Comparison of ENCODE assay signal across 13 cellular contexts in genomic region chr18:61605376-61606067, GRCh38.
A peak's percentile ranks its signal among the peaks of the same experiment; 100 is the strongest.
DNase-seq lines count a peak whose midpoint lies in the region; ATAC-seq and TF ChIP-seq lines count a peak whose summit lies in the region.
"Had no signal": no experiment of that assay in that cellular context is flagged by ENCODE, and none has a peak within 500 bp of the region (broad histone marks: within the 10 kb centered on the region; RNA-seq: fewer than 3 reads in every experiment).

No MANE protein-coding gene starts in this region.

- TF ChIP-seq CTCF in endodermal cell (conservative IDR thresholded peaks at IDR 0.05) (no peak), uterus (IDR thresholded peaks at IDR 0.05) (no peak), Calu3 (IDR thresholded peaks at IDR 0.05; ENCODE audit: unreplicated experiment) (no peak), OCI-LY7 (conservative IDR thresholded peaks at IDR 0.05; ENCODE audit: low read length) (no peak)

- H4K91ac ChIP-seq in mesenchymal stem cell (ENCODE audit: low read length), result no peak overlapping the region

- H3K18ac ChIP-seq in mesenchymal stem cell (ENCODE audit: low read depth in 1 of 2, low read length in 2 of 2), result peak overlapping the region in 1 of 2 experiments; percentile 97

- H2AFZ ChIP-seq in mesenchymal stem cell (ENCODE audit: low read depth, low read length) (no peak overlapping the region), OCI-LY7 (ENCODE audit: low read length) (no peak overlapping the region)

- DNase-seq in Right ventricle myocardium superior (no peak), cardiac septum (ENCODE audit: low spot score) (no peak), endodermal cell (no peak), mesenchymal stem cell (no peak), uterus (no peak), Calu3 (no peak), OCI-LY7 (ENCODE audit: low spot score) (no peak)
- DNase-seq: ACHN, NCI-H1436, sigmoid colon, T-helper 2 cell had no signal

- ATAC-seq in Right ventricle myocardium superior (ENCODE audit: poor library complexity) (peak; percentile 2), HG03280 (IDR thresholded peaks at IDR 0.05; ENCODE audit: unreplicated experiment) (no peak)
- ATAC-seq: mucosa of descending colon had no signal

- no peak overlapping the region for H3K23ac ChIP-seq in mesenchymal stem cell (ENCODE audit: low read length in 2 of 2)

- H3K4me1 ChIP-seq in endodermal cell (ENCODE audit: control insufficient read depth, insufficient read depth, low read length) (peaks cover 3% of the 10 kb centered on the region), mesenchymal stem cell (ENCODE audit: control insufficient read depth, insufficient read depth, low read depth, low read length) (peaks cover 3% of the 10 kb centered on the region), uterus (no peaks in the 10 kb centered on the region), OCI-LY7 (ENCODE audit: insufficient read depth, low read length, poor library complexity, severe bottlenecking) (no peaks in the 10 kb centered on the region)

- H3K9me3 Mint-ChIP-seq in endodermal cell (peaks cover 15% of the 10 kb centered on the region), Calu3 (ENCODE audit: low read depth, unreplicated experiment) (peaks cover 6% of the 10 kb centered on the region)

- no peak overlapping the region for H4K8ac ChIP-seq in mesenchymal stem cell (ENCODE audit: low read length)

- H3K4me3 ChIP-seq in endodermal cell (ENCODE audit: low read length) (peak overlapping the region; percentile 78), mesenchymal stem cell (ENCODE audit: insufficient read depth in 1 of 2, low read depth in 1 of 2, low read length in 2 of 2) (peak overlapping the region in 1 of 2 experiments; percentile 76), uterus (no peak overlapping the region), OCI-LY7 (ENCODE audit: low read depth, low read length, poor library complexity, severe bottlenecking) (no peak overlapping the region)
- H3K4me3 ChIP-seq: mucosa of descending colon had no signal

- H2BK12ac ChIP-seq in mesenchymal stem cell (ENCODE audit: low read length in 2 of 2), result no peak overlapping the region

- H3K79me2 ChIP-seq in OCI-LY7 (ENCODE audit: insufficient read depth, low read depth, low read length), result no peaks in the 10 kb centered on the region

- no peak overlapping the region for H2BK120ac ChIP-seq in mesenchymal stem cell (ENCODE audit: low read depth, low read length)

- no peak overlapping the region for H3K27ac ChIP-seq in endodermal cell (ENCODE audit: low read depth, low read length)
- peak overlapping the region; percentile 82 for H3K27ac ChIP-seq in mesenchymal stem cell (ENCODE audit: low read length, poor library complexity, severe bottlenecking)
- H3K27ac ChIP-seq in uterus, result peak overlapping the region; percentile 52 to 77
- H3K27ac ChIP-seq in OCI-LY7 (ENCODE audit: low read depth, low read length, poor library complexity, severe bottlenecking), result no peak overlapping the region

- H3K79me1 ChIP-seq in mesenchymal stem cell (replicated peaks; ENCODE audit: low read length, poor library complexity, severe bottlenecking), result peaks cover 10% of the 10 kb centered on the region

- no TSS peak for BruUV-seq in Calu3 (replicated peaks; lab: Mats Ljungman, UMichigan)
- BruUV-seq in OCI-LY7 (replicated peaks; lab: Mats Ljungman, UMichigan), result no TSS peak

- peaks cover 21% of the 10 kb centered on the region for H3K4me1 Mint-ChIP-seq in endodermal cell
- peaks cover 9% of the 10 kb centered on the region for H3K4me1 Mint-ChIP-seq in Calu3 (ENCODE audit: low read depth, unreplicated experiment)

- no peak overlapping the region for H2AK5ac ChIP-seq in mesenchymal stem cell (ENCODE audit: low read length, severe bottlenecking)

- H3K36me3 ChIP-seq in endodermal cell (ENCODE audit: control insufficient read depth, insufficient read depth, low read length) (no peaks in the 10 kb centered on the region), mesenchymal stem cell (ENCODE audit: control insufficient read depth in 1 of 2, insufficient read depth in 2 of 2, low read depth in 1 of 2, low read length in 2 of 2) (no peaks in the 10 kb centered on the region), uterus (no peaks in the 10 kb centered on the region), OCI-LY7 (ENCODE audit: insufficient read depth, low read length) (no peaks in the 10 kb centered on the region)
- H3K36me3 ChIP-seq: sigmoid colon had no signal

- H3K27me3 ChIP-seq in endodermal cell (ENCODE audit: control insufficient read depth, insufficient read depth, low read length, poor library complexity, severe bottlenecking), result no peaks in the 10 kb centered on the region
- no peaks in the 10 kb centered on the region for H3K27me3 ChIP-seq in mesenchymal stem cell (ENCODE audit: control insufficient read depth in 1 of 2, insufficient read depth in 1 of 2, low read length in 2 of 2)
- no peaks in the 10 kb centered on the region for H3K27me3 ChIP-seq in uterus
- H3K27me3 ChIP-seq: sigmoid colon had no signal

- H3K4me3 Mint-ChIP-seq in endodermal cell (peak overlapping the region; percentile 54), Calu3 (ENCODE audit: low read depth, unreplicated experiment) (no peak overlapping the region)

- H3K36me3 Mint-ChIP-seq in endodermal cell (ENCODE audit: low read depth), result peaks cover 5% of the 10 kb centered on the region
- H3K36me3 Mint-ChIP-seq in Calu3 (ENCODE audit: insufficient read depth, unreplicated experiment), result no peaks in the 10 kb centered on the region

- H3K14ac ChIP-seq in mesenchymal stem cell (ENCODE audit: low read length in 2 of 2), result no peak overlapping the region

- no peak overlapping the region for H3K4ac ChIP-seq in mesenchymal stem cell (ENCODE audit: low read depth in 1 of 2, low read length in 2 of 2)

- no peaks in the 10 kb centered on the region for H4K20me1 ChIP-seq in OCI-LY7 (ENCODE audit: insufficient read depth, low read length)

- no peak for TF ChIP-seq POLR2A in uterus (IDR thresholded peaks at IDR 0.05)

- no peak overlapping the region for H2BK15ac ChIP-seq in mesenchymal stem cell (ENCODE audit: low read depth, poor library complexity, severe bottlenecking)

- peak overlapping the region; percentile 91 for H2BK5ac ChIP-seq in mesenchymal stem cell (ENCODE audit: low read depth, low read length, poor library complexity, severe bottlenecking)

- 56% methylated on average over 3 of the region's 3 CpGs; no CpG with 5 or more reads in 1 of the 2 experiments for WGBS in endodermal cell (ENCODE audit: insufficient coverage in 1 of 2, insufficient read length in 1 of 2), 2 experiments
- no CpG with 5 or more reads among the region's 3 CpGs for WGBS in mesenchymal stem cell

- H3K9me2 ChIP-seq in OCI-LY7 (ENCODE audit: insufficient read depth, low read length), result no peaks in the 10 kb centered on the region

- H3K9ac ChIP-seq in endodermal cell (ENCODE audit: extremely low read depth, low read length, poor library complexity, severe bottlenecking), result peak overlapping the region; percentile 56
- H3K9ac ChIP-seq in mesenchymal stem cell (ENCODE audit: low read length), result peak overlapping the region; percentile 68

- intact Hi-C loops in Right ventricle myocardium superior (cut with DNase I), result no loop called here
- intact Hi-C loops in cardiac septum (cut with DNase I), result no loop called here
- intact Hi-C loops in uterus (cut with DNase I; ENCODE audit: low total_unique reads), result no loop called here
- intact Hi-C loops in Calu3 (cut with micrococcal nuclease; ENCODE audit: unreplicated experiment), result loop anchor here (2.0 kb wide), 1 partner anchor 45 kb away; no protein-coding TSS in a partner anchor
- intact Hi-C loops in OCI-LY7 (cut with micrococcal nuclease; ENCODE audit: unreplicated experiment), result no loop called here

- H3K4me2 ChIP-seq in mesenchymal stem cell (ENCODE audit: low read length, poor library complexity, severe bottlenecking), result peak overlapping the region; percentile 91
- no peak overlapping the region for H3K4me2 ChIP-seq in OCI-LY7 (ENCODE audit: low read length)

- H3K9me3 ChIP-seq in endodermal cell (ENCODE audit: control insufficient read depth, low read length) (peaks cover 20% of the 10 kb centered on the region), mesenchymal stem cell (ENCODE audit: control insufficient read depth, low read length) (no peaks in the 10 kb centered on the region), uterus (no peaks in the 10 kb centered on the region), OCI-LY7 (ENCODE audit: low read length) (no peaks in the 10 kb centered on the region)
- H3K9me3 ChIP-seq: mucosa of descending colon, sigmoid colon had no signal

- H3K27me3 Mint-ChIP-seq in endodermal cell (ENCODE audit: insufficient read depth) (no peaks in the 10 kb centered on the region), Calu3 (ENCODE audit: unreplicated experiment) (no peaks in the 10 kb centered on the region)

- H3K27ac Mint-ChIP-seq in endodermal cell, result peak overlapping the region; percentile 94
- no peak overlapping the region for H3K27ac Mint-ChIP-seq in Calu3 (ENCODE audit: unreplicated experiment)

- POLR2A ChIA-PET in OCI-LY7 (lab: Charles Lee), result interaction anchor here (0.7 kb wide), 1 partner anchor 162 kb away, joined by 3 read pairs; no protein-coding TSS in a partner anchor

- CTCF ChIA-PET in Calu3 (lab: Charles Lee), result no interaction called here
- CTCF ChIA-PET in OCI-LY7 (lab: Charles Lee; ENCODE audit: unreplicated experiment), result no interaction called here

Comparison
In these comparisons a context has a peak if more than half of its experiments do, and no peak if none do; other contexts are left out.
1. H3K27ac ChIP-seq: peak in mesenchymal stem cell (single experiment) and uterus (2 of 2); none in endodermal cell (single experiment) and OCI-LY7 (single experiment).